In genomic region chr11:14541180-14541579, GRCh38 we compare ENCODE assay signal across 2 cellular contexts.
TF ChIP-seq lines count a peak whose summit lies in the region.

No MANE protein-coding gene starts in this region.

TF ChIP-seq in K562, 482 proteins besides CTCF, POLR2A, EP300 and RAD21:
- TF ChIP-seq NR2C2 (CRISPR knock-in tag; IDR thresholded peaks at IDR 0.05) (no peak), NR2C2 (tag; IDR thresholded peaks at IDR 0.05) (peak; percentile 26; the same call in 1 of the 2 replicates), NRF1 (conservative IDR thresholded peaks at IDR 0.05 in 1 of 2, IDR thresholded peaks at IDR 0.05 in 1 of 2) (0 out of 4 replicates have a peak, but pooled peaks of 1 of the 2 experiments have one; percentile 19), POLR2AphosphoS5 (IDR thresholded peaks at IDR 0.05; ENCODE audit: control insufficient read depth, insufficient read depth, low read depth, low read length) (no peak), NFIC (IDR thresholded peaks at IDR 0.05) (peak; percentile 51)

TF ChIP-seq in SK-N-SH treated with all-trans-retinoic acid at 6 μM for 48 hours, 23 proteins besides CTCF, POLR2A, EP300 and RAD21:
- TF ChIP-seq SNAI2 (CRISPR knock-in tag; IDR thresholded peaks at IDR 0.05) (no peak), RARB (CRISPR knock-in tag; IDR thresholded peaks at IDR 0.05) (no peak), TCF4 (CRISPR knock-in tag; IDR thresholded peaks at IDR 0.05; ENCODE audit: borderline replicate concordance) (no peak), ARNTL (CRISPR knock-in tag; IDR thresholded peaks at IDR 0.05; ENCODE audit: borderline replicate concordance, low read depth) (no peak), TSHZ2 (CRISPR knock-in tag; IDR thresholded peaks at IDR 0.05) (no peak), ISL1 (CRISPR knock-in tag; IDR thresholded peaks at IDR 0.05) (no peak), OSR1 (CRISPR knock-in tag; IDR thresholded peaks at IDR 0.05) (no peak)
